In genomic region chr16:8866118-8866883, GRCh38 we compare ENCODE assay signal across 8 cellular contexts. TPM values are rescaled to one million over a fixed set of nuclear protein-coding genes. Genes with fewer than 3 reads are reported as not detected.
DNase-seq lines count a peak whose midpoint lies in the region; ATAC-seq and TF ChIP-seq lines count a peak whose summit lies in the region.

No MANE protein-coding gene starts in this region.

- TF ChIP-seq CTCF in breast epithelium (IDR thresholded peaks at IDR 0.05) = no peak

- H3K4me3 ChIP-seq in breast epithelium = peak overlapping the region; percentile 79 to 88 (median 85)

- H3K27ac Mint-ChIP-seq in activated CD8-positive, alpha-beta memory T cell treated with anti-CD3 and anti-CD28 coated beads, Interleukin-2, amount 10 ng/mL, durations not matched to agents 7 days and 5 days = no peak overlapping the region

- H3K4me3 Mint-ChIP-seq in activated CD8-positive, alpha-beta memory T cell treated with anti-CD3 and anti-CD28 coated beads, Interleukin-2, amount 10 ng/mL, durations not matched to agents 7 days and 5 days = peak overlapping the region; percentile 81

- no peaks in the 10 kb centered on the region for H3K9me3 Mint-ChIP-seq in activated CD8-positive, alpha-beta memory T cell treated with anti-CD3 and anti-CD28 coated beads, Interleukin-2, amount 10 ng/mL, durations not matched to agents 7 days and 5 days (ENCODE audit: low read depth)

- DNase-seq in activated CD8-positive, alpha-beta memory T cell treated with anti-CD3 and anti-CD28 coated beads, Interleukin-2, amount 10 ng/mL, durations not matched to agents 7 days and 5 days = no peak
- DNase-seq in activated CD8-positive, alpha-beta memory T cell treated with anti-CD3 and anti-CD28 coated beads, Interleukin-2, amount 50 U/mL, for 48 hours = no peak
- no peak for DNase-seq in breast epithelium (ENCODE audit: low spot score in 2 of 2)
- peak; percentile 77 for DNase-seq in left lobe of liver (ENCODE audit: low spot score)

- intact Hi-C loops in breast epithelium (cut with DNase I; ENCODE audit: low total_unique reads) = loop anchor here (10.0 kb wide), 1 partner anchor 1398 kb away; no protein-coding TSS in a partner anchor

- H3K4me1 Mint-ChIP-seq in activated CD8-positive, alpha-beta memory T cell treated with anti-CD3 and anti-CD28 coated beads, Interleukin-2, amount 10 ng/mL, durations not matched to agents 7 days and 5 days = peaks cover 45% of the 10 kb centered on the region

- CTCF ChIA-PET in activated CD8-positive, alpha-beta memory T cell treated with anti-CD3 and anti-CD28 coated beads, Interleukin-2, amount 10 ng/mL, durations not matched to agents 7 days and 5 days (lab: Charles Lee) = interaction anchor here (0.6 kb wide), 1 partner anchor 22 kb away, joined by 3 read pairs; no protein-coding TSS in a partner anchor

- H3K9me3 ChIP-seq in breast epithelium = no peaks in the 10 kb centered on the region

- H3K27ac ChIP-seq in breast epithelium = peak overlapping the region; percentile 83 to 90
- H3K27ac ChIP-seq in temporal lobe (ENCODE audit: low read depth, low read length) = peak overlapping the region; percentile 93

- no peaks in the 10 kb centered on the region for H3K36me3 ChIP-seq in breast epithelium

- TF ChIP-seq POLR2A in breast epithelium (IDR thresholded peaks at IDR 0.05) = no peak

- H3K27me3 ChIP-seq in breast epithelium = no peaks in the 10 kb centered on the region

- peaks cover 0 to 19% of the 10 kb centered on the region in 2 donors for H3K4me1 ChIP-seq in breast epithelium

- H3K36me3 Mint-ChIP-seq in activated CD8-positive, alpha-beta memory T cell treated with anti-CD3 and anti-CD28 coated beads, Interleukin-2, amount 10 ng/mL, durations not matched to agents 7 days and 5 days = peaks cover 18% of the 10 kb centered on the region

- no peak for ATAC-seq in activated CD8-positive, alpha-beta memory T cell treated with anti-CD3 and anti-CD28 coated beads, Interleukin-2, amount 10 ng/mL, durations not matched to agents 7 days and 5 days
- peak; percentile 6 for ATAC-seq in left lobe of liver
- ATAC-seq in GM19324 (IDR thresholded peaks at IDR 0.05; ENCODE audit: low FRiP score, unreplicated experiment) = no peak
- ATAC-seq in HG03520 (IDR thresholded peaks at IDR 0.05; ENCODE audit: unreplicated experiment) = no peak
- ATAC-seq in GM21367 (IDR thresholded peaks at IDR 0.05; ENCODE audit: unreplicated experiment) = no peak

- no peaks in the 10 kb centered on the region for H3K27me3 Mint-ChIP-seq in activated CD8-positive, alpha-beta memory T cell treated with anti-CD3 and anti-CD28 coated beads, Interleukin-2, amount 10 ng/mL, durations not matched to agents 7 days and 5 days

RNA-seq across cellular contexts. Expression of gene CARHSP1, which starts 2.5 kb away (rescaled TPM):
- 100 to 1,000 TPM; 142 to 176 TPM for total RNA-seq in activated CD8-positive, alpha-beta memory T cell treated with anti-CD3 and anti-CD28 coated beads, Interleukin-2, amount 10 ng/mL, durations not matched to agents 7 days and 5 days
- 100 to 1,000 TPM in 1 of 3 donors, 10 to 100 TPM in 2; 58.6 to 126 (median 83.9) TPM for total RNA-seq in breast epithelium
- total RNA-seq in left lobe of liver = 62.5 TPM
- 138 TPM for total RNA-seq in temporal lobe

RNA-seq across cellular contexts. Expression of gene LITAFD, which starts 15.8 kb away (rescaled TPM):
- total RNA-seq in activated CD8-positive, alpha-beta memory T cell treated with anti-CD3 and anti-CD28 coated beads, Interleukin-2, amount 10 ng/mL, durations not matched to agents 7 days and 5 days = not detected
- total RNA-seq in breast epithelium (not detected), left lobe of liver (not detected), temporal lobe (not detected)
